8 cellular contexts compared by ENCODE assay signal in the genomic region with DNA sequence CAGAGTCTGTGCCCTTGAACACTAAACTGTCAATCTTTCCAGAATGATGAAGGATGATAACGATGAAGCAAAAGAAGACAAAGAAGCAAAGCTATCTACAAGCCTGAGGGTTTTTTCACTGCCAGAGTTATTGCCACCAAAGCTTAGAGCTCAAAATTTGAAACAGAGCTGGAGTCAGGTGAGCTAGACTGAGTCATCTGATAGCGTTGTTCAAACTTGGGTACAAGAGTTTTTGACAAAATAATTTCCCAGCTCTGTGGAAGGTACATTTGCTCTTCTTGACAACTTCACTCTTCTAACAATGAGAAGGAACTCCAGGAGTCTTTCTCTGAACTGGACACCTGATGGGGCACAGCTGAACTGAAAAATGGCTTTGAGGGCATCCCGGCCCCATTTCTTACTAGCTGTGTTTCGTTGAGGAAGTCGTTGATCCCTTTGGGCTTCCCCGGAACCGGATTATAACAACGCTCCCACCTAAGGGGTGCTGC. TPM values are rescaled to one million over a fixed set of nuclear protein-coding genes. Genes with fewer than 3 reads are reported as not detected.
DNase-seq lines count a peak whose midpoint lies in the region; ATAC-seq and TF ChIP-seq lines count a peak whose summit lies in the region.

No MANE protein-coding gene starts in this region.

- H4K20me1 ChIP-seq in OCI-LY3 (ENCODE audit: insufficient read depth, low read length) (no peaks in the 10 kb centered on the region), osteoblast (ENCODE audit: insufficient read depth, low read length) (no peaks in the 10 kb centered on the region)

- H3K9me3 ChIP-seq in left ventricle myocardium inferior (replicated peaks): no peaks in the 10 kb centered on the region
- no peaks in the 10 kb centered on the region for H3K9me3 ChIP-seq in OCI-LY3 (ENCODE audit: insufficient read depth, low read length)
- no peaks in the 10 kb centered on the region for H3K9me3 ChIP-seq in osteoblast (ENCODE audit: low read depth, low read length)

- peak overlapping the region; percentile 77 for H3K9ac ChIP-seq in OCI-LY3 (ENCODE audit: low read length)

- H3K4me3 ChIP-seq in left ventricle myocardium inferior: peak overlapping the region; percentile 88
- peak overlapping the region; percentile 87 for H3K4me3 ChIP-seq in OCI-LY3 (ENCODE audit: low read length)
- H3K4me3 ChIP-seq in epithelial cell of esophagus (ENCODE audit: low read length): peak overlapping the region; percentile 98
- peak overlapping the region; percentile 92 for H3K4me3 ChIP-seq in osteoblast (ENCODE audit: insufficient read depth, low read length)

- TF ChIP-seq CTCF in left ventricle myocardium inferior (IDR thresholded peaks at IDR 0.05; ENCODE audit: borderline replicate concordance): no peak
- no peak for TF ChIP-seq CTCF in OCI-LY3 (IDR thresholded peaks at IDR 0.05; ENCODE audit: low read depth, low read length)
- no peak for TF ChIP-seq CTCF in epithelial cell of esophagus (IDR thresholded peaks at IDR 0.05; ENCODE audit: insufficient read depth, low read depth, low read length, missing control alignments)
- TF ChIP-seq CTCF in osteoblast (IDR thresholded peaks at IDR 0.05; ENCODE audit: extremely low read depth, low read depth, low read length): no peak

- no peak for DNase-seq in left ventricle myocardium inferior
- DNase-seq in Right ventricle myocardium superior: no peak
- peak; percentile 28 for DNase-seq in epithelial cell of esophagus (ENCODE audit: low read depth)
- peak; percentile 68 for DNase-seq in osteoblast (ENCODE audit: insufficient read length, low spot score, missing footprints)
- no peak for DNase-seq in NCI-H226
- DNase-seq in NCI-H446 (lab: John Stamatoyannopoulos, UW): no peak

- H3K27me3 ChIP-seq in left ventricle myocardium inferior (ENCODE audit: low read depth) (no peaks in the 10 kb centered on the region), OCI-LY3 (ENCODE audit: low read depth, low read length) (no peaks in the 10 kb centered on the region), osteoblast (ENCODE audit: insufficient read depth, low read length) (no peaks in the 10 kb centered on the region)

- intact Hi-C loops in left ventricle myocardium inferior (cut with micrococcal nuclease) (no loop called here), Right ventricle myocardium superior (cut with DNase I) (no loop called here)

- H3K27ac ChIP-seq in left ventricle myocardium inferior (replicated peaks) (peak overlapping the region; percentile 91), OCI-LY3 (ENCODE audit: low read length) (peak overlapping the region; percentile 62), osteoblast (ENCODE audit: low read depth, low read length) (peak overlapping the region; percentile 75)

- ATAC-seq in Right ventricle myocardium superior (ENCODE audit: poor library complexity): no peak
- no peak for ATAC-seq in GM21528 (IDR thresholded peaks at IDR 0.05; ENCODE audit: low FRiP score, unreplicated experiment)

- H3K79me2 ChIP-seq in OCI-LY3 (ENCODE audit: low read length) (peaks cover 32% of the 10 kb centered on the region), osteoblast (ENCODE audit: insufficient read depth, low read length) (peaks cover 26% of the 10 kb centered on the region)

- H2AFZ ChIP-seq in OCI-LY3 (ENCODE audit: low read depth, low read length) (peak overlapping the region; percentile 67), osteoblast (ENCODE audit: low read length) (peak overlapping the region; percentile 97)

- H3K4me2 ChIP-seq in OCI-LY3 (ENCODE audit: low read length) (peak overlapping the region; percentile 88), osteoblast (ENCODE audit: insufficient read depth, low read length) (peak overlapping the region; percentile 88)

- peaks cover 19% of the 10 kb centered on the region for H3K4me1 ChIP-seq in left ventricle myocardium inferior
- peaks cover 13% of the 10 kb centered on the region for H3K4me1 ChIP-seq in OCI-LY3 (ENCODE audit: low read length)
- H3K4me1 ChIP-seq in osteoblast (ENCODE audit: insufficient read depth, low read length): peaks cover 17% of the 10 kb centered on the region

- peaks cover 1% of the 10 kb centered on the region for H3K36me3 ChIP-seq in left ventricle myocardium inferior
- H3K36me3 ChIP-seq in OCI-LY3 (replicated peaks; ENCODE audit: low read depth, low read length): peaks cover 12% of the 10 kb centered on the region
- H3K36me3 ChIP-seq in osteoblast (ENCODE audit: insufficient read depth, low read length): no peaks in the 10 kb centered on the region

RNA-seq across cellular contexts. Expression of a gene that starts 0.7 kb away (rescaled TPM):
- 47.7 TPM for total RNA-seq in left ventricle myocardium inferior
- 57.8 TPM for total RNA-seq in Right ventricle myocardium superior
- total RNA-seq in osteoblast: 20.6 TPM in 2 replicates

Comparison
In these comparisons a context has a peak if more than half of its experiments do, and no peak if none do; other contexts are left out.
1. DNase-seq: peak in epithelial cell of esophagus (single experiment) and osteoblast (single experiment); none in left ventricle myocardium inferior (single experiment), Right ventricle myocardium superior (single experiment), NCI-H226 (single experiment) and NCI-H446 (0 of 2).
2. Peak in every context shown above with its lines, with median percentiles within 50 percentile points of each other: H3K27ac ChIP-seq and H3K4me3 ChIP-seq.